In the genomic region with DNA sequence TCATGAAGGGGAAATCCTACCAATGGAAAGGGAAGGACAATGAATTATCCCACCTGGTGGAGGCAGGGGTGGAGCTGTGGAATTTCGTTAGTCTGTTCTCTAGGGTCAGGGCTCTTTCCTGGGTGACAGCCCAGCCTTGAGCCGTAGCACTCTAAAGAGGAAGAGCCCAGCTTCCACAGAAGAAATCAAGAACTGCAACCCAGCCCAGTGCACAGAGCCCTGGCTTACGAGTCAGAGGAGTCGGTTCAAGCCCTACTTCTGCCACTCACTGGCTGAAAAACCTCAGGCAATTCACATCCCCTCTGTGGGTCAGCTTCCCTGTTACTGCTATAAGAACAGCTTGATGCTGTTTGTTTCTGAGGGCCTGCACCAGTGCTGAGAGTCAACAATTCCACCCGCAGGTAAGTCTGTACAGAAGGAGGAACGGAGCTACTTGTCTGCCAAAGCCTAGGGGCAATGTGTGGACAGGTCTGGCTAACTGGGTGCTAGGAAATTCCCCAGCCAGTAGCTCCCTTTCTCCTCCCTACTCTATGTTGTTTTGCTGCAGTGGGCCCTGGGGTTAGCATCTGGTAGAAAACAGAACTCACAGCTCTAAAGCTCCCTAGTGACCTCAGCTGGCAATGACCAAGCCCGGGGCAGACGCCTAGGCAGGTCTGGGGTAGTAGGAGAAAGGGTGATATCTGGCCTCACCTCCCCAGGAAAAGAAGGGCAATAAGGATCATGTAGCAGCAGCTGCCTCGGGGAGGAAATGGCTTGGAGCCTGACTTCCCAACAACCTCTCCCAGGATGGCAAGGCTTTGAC, we compare ENCODE assay signal across 7 cellular contexts. TPM values are rescaled to one million over a fixed set of nuclear protein-coding genes. Genes with fewer than 3 reads are reported as not detected.
DNase-seq lines count a peak whose midpoint lies in the region; ATAC-seq and TF ChIP-seq lines count a peak whose summit lies in the region.

No MANE protein-coding gene starts in this region.

- no peaks in the 10 kb centered on the region for H3K9me2 ChIP-seq in MM.1S (replicated peaks; ENCODE audit: insufficient read depth, low read length)

- no peak overlapping the region for H3K4me2 ChIP-seq in MM.1S (ENCODE audit: low read depth, low read length)

- H4K20me1 ChIP-seq in MM.1S (ENCODE audit: insufficient read depth, low read length), result no peaks in the 10 kb centered on the region

- H3K9me3 ChIP-seq in adipocyte (ENCODE audit: control insufficient read depth, low read length) (no peaks in the 10 kb centered on the region), thyroid gland (no peaks in the 10 kb centered on the region), MM.1S (replicated peaks; ENCODE audit: insufficient read depth, low read length) (no peaks in the 10 kb centered on the region)

- peaks cover 51% of the 10 kb centered on the region for H3K4me1 ChIP-seq in adipocyte (ENCODE audit: control insufficient read depth, insufficient read depth, low read length)
- H3K4me1 ChIP-seq in thyroid gland, result peaks cover 41 to 45% of the 10 kb centered on the region in 2 donors
- peaks cover 21% of the 10 kb centered on the region for H3K4me1 ChIP-seq in MM.1S (ENCODE audit: low read length)

- TF ChIP-seq CTCF in thyroid gland (IDR thresholded peaks at IDR 0.05) (no peak), MM.1S (IDR thresholded peaks at IDR 0.05; ENCODE audit: low read length) (no peak)

- 62 to 75% methylated on average over 8 to 9 of the region's 9 CpGs for WGBS in thyroid gland, 2 donors

- H3K4me3 ChIP-seq in adipocyte (ENCODE audit: low read length), result peak overlapping the region; percentile 90
- no peak overlapping the region for H3K4me3 ChIP-seq in thyroid gland (replicated peaks in 1 of 3)
- H3K4me3 ChIP-seq in MM.1S (ENCODE audit: low read length), result no peak overlapping the region

- no peak for TF ChIP-seq POLR2A in thyroid gland (IDR thresholded peaks at IDR 0.05)

- no peaks in the 10 kb centered on the region for H3K79me2 ChIP-seq in MM.1S (ENCODE audit: low read length)

- H3F3A ChIP-seq in MM.1S (ENCODE audit: insufficient read depth, low read length), result no peaks in the 10 kb centered on the region; the same call in none of the 2 replicates

- H3K27ac ChIP-seq in thyroid gland, result peak overlapping the region in 2 of 3 donors; percentile 25 to 43
- H3K27ac ChIP-seq in MM.1S (ENCODE audit: low read length), result no peak overlapping the region

- peaks cover 7% of the 10 kb centered on the region for H3K36me3 ChIP-seq in adipocyte (ENCODE audit: control insufficient read depth, insufficient read depth, low read length, severe bottlenecking)
- peaks cover 0 to 2% of the 10 kb centered on the region in 2 donors for H3K36me3 ChIP-seq in thyroid gland
- H3K36me3 ChIP-seq in MM.1S (replicated peaks; ENCODE audit: insufficient read depth, low read length), result no peaks in the 10 kb centered on the region

- intact Hi-C loops in thyroid gland (cut with DNase I), result no loop called here

- no peak overlapping the region for H2AFZ ChIP-seq in MM.1S (ENCODE audit: low read length)

- ATAC-seq in GM19324 (IDR thresholded peaks at IDR 0.05; ENCODE audit: low FRiP score, unreplicated experiment) (no peak), GM21515 (IDR thresholded peaks at IDR 0.05; ENCODE audit: unreplicated experiment) (no peak)

- H3K9ac ChIP-seq in adipocyte (ENCODE audit: low read length) (peak overlapping the region; percentile 66), MM.1S (ENCODE audit: low read length) (no peak overlapping the region)

- no peaks in the 10 kb centered on the region for H3K27me3 ChIP-seq in adipocyte (replicated peaks; ENCODE audit: control insufficient read depth, insufficient read depth, low read length)
- H3K27me3 ChIP-seq in thyroid gland, result no peaks in the 10 kb centered on the region
- H3K27me3 ChIP-seq in MM.1S (replicated peaks; ENCODE audit: insufficient read depth, low read length), result no peaks in the 10 kb centered on the region

- peak; percentile 36 for DNase-seq in HuH-7.5 (ENCODE audit: low spot score)
- DNase-seq in adipocyte (ENCODE audit: low read depth), result peak; percentile 56
- peak; percentile 60 for DNase-seq in iris pigment epithelial cell (ENCODE audit: low read depth)
- no peak for DNase-seq in thyroid gland
- DNase-seq in MM.1S, result no peak

RNA-seq across cellular contexts. Expression of a gene that starts 3.3 kb away (rescaled TPM):
- 10 to 100 TPM in 2 of 4 donors, 1 to 10 TPM in 2; 6.7 to 17.8 (median 11.2) TPM for total RNA-seq in thyroid gland

RNA-seq across cellular contexts. Expression of a gene that starts 29.8 kb away (rescaled TPM):
- total RNA-seq in thyroid gland, result 10 to 100 TPM in 2 of 4 donors, 1 to 10 TPM in 2; 6.0 to 46.6 (median 10.5) TPM

RNA-seq across cellular contexts. Expression of a gene that starts 43.3 kb away (rescaled TPM):
- 10 to 100 TPM; 19.9 to 31.3 (median 24.1) TPM for total RNA-seq in thyroid gland

RNA-seq across cellular contexts. Expression of a gene that starts 50.5 kb away (rescaled TPM):
- 10 to 100 TPM in 2 of 4 donors, 1 to 10 TPM in 2; 4.6 to 18.9 (median 9.7) TPM for total RNA-seq in thyroid gland

RNA-seq across cellular contexts. Expression of a gene that starts 53.2 kb away (rescaled TPM):
- total RNA-seq in thyroid gland, result 10 to 100 TPM; 18.4 to 43.5 (median 24.8) TPM

Comparison
In these comparisons a context has a peak if more than half of its experiments do, and no peak if none do; other contexts are left out.
1. DNase-seq: peak in HuH-7.5 (single experiment), adipocyte (single experiment) and iris pigment epithelial cell (single experiment); none in thyroid gland (0 of 2) and MM.1S (single experiment).